Comparison of ENCODE assay signal across 23 cellular contexts in genomic region chr2:176149484-176150337, GRCh38. TPM values are rescaled to one million over a fixed set of nuclear protein-coding genes. Genes with fewer than 3 reads are reported as not detected.
A peak's percentile ranks its signal among the peaks of the same experiment; 100 is the strongest.
DNase-seq lines count a peak whose midpoint lies in the region; ATAC-seq, FAIRE-seq and TF ChIP-seq lines count a peak whose summit lies in the region.
"Had no signal": no experiment of that assay in that cellular context is flagged by ENCODE, and none has a peak within 500 bp of the region (broad histone marks: within the 10 kb centered on the region; RNA-seq: fewer than 3 reads in every experiment).

No MANE protein-coding gene starts in this region.

- no peaks in the 10 kb centered on the region for H3K9me1 ChIP-seq in K562 (ENCODE audit: control insufficient read depth, insufficient read depth, low read length)

- peak; percentile 51 for DNase-seq in GM23338 (ENCODE audit: low spot score)
- DNase-seq in K562 (ENCODE audit: extremely low read depth in 1 of 4, low spot score in 3 of 4), result no peak
- no peak for DNase-seq in kidney epithelial cell (ENCODE audit: low read depth)
- DNase-seq in neural progenitor cell (ENCODE audit: low spot score), result no peak
- no peak for DNase-seq in amygdala (lab: John Stamatoyannopoulos, UW)
- no peak for DNase-seq in T-helper 2 cell
- DNase-seq in heart left ventricle, result no peak
- DNase-seq in glomerular visceral epithelial cell (ENCODE audit: extremely low spot score), result no peak
- DNase-seq: CD8-positive, alpha-beta memory T cell; DMS79 treated with DMSO at 0.1 percent for 48 hours; GOT3; NCI-H1417 treated with DMSO at 0.1 percent for 48 hours; NCI-H1930; NCI-H2171; NCI-H446; NCI-H69; OCI-M1 had no signal

- TF ChIP-seq EP300 in K562 (IDR thresholded peaks at IDR 0.05; ENCODE audit: low read length), result no peak

- POLR2A ChIA-PET in K562 (lab: Yijun Ruan, JAX), result interaction anchor here (1.1 to 1.3 kb wide), 2 partner anchors 12 to 25 kb away, joined by 3 read pairs; no protein-coding TSS in a partner anchor

- CTCF ChIA-PET in K562 (lab: Yijun Ruan, JAX; ENCODE audit: low intra/inter-chr PET ratio), result no interaction called here

- H3K4me3 Mint-ChIP-seq in GM23338 (no peak overlapping the region), neural progenitor cell (peak overlapping the region; percentile 10)

- H3K36me3 Mint-ChIP-seq in GM23338 (ENCODE audit: low read depth) (no peaks in the 10 kb centered on the region), neural progenitor cell (no peaks in the 10 kb centered on the region)

- 0 out of 3 replicates have a peak, but pooled peaks cover 2% of the 10 kb centered on the region for H3K9me3 Mint-ChIP-seq in GM23338
- peaks cover 5% of the 10 kb centered on the region for H3K9me3 Mint-ChIP-seq in neural progenitor cell

- H3K4me3 ChIP-seq in GM23338, result 0 out of 2 replicates have a peak overlapping the region, but pooled peaks have one; percentile 17
- no peak overlapping the region for H3K4me3 ChIP-seq in K562
- peak overlapping the region; percentile 33 for H3K4me3 ChIP-seq in kidney epithelial cell (ENCODE audit: low read depth, low read length)
- H3K4me3 ChIP-seq in neural progenitor cell, result no peak overlapping the region
- H3K4me3 ChIP-seq in heart left ventricle, result no peak overlapping the region
- H3K4me3 ChIP-seq: BLaER1 had no signal

- H2AFZ ChIP-seq in GM23338, result no peak overlapping the region
- H2AFZ ChIP-seq in K562 (ENCODE audit: low read depth, low read length), result no peak overlapping the region
- no peak overlapping the region for H2AFZ ChIP-seq in neural progenitor cell (replicated peaks)

- no peak overlapping the region for H3K27ac Mint-ChIP-seq in GM23338
- no peak overlapping the region for H3K27ac Mint-ChIP-seq in neural progenitor cell

- H3K27me3 Mint-ChIP-seq in GM23338 (ENCODE audit: insufficient read depth, low read depth, poor library complexity) (peaks cover 99% of the 10 kb centered on the region), neural progenitor cell (ENCODE audit: insufficient read depth, low read depth) (peaks cover 98% of the 10 kb centered on the region)

- peaks cover 15% of the 10 kb centered on the region for H3K4me1 Mint-ChIP-seq in GM23338
- no peaks in the 10 kb centered on the region for H3K4me1 Mint-ChIP-seq in neural progenitor cell

- H4K20me1 ChIP-seq in GM23338 (replicated peaks; ENCODE audit: insufficient read depth), result peaks cover 54% of the 10 kb centered on the region
- no peaks in the 10 kb centered on the region; the same call in 1 of the 2 replicates for H4K20me1 ChIP-seq in K562 (replicated peaks; ENCODE audit: control insufficient read depth, insufficient read depth, low read length)
- H4K20me1 ChIP-seq in neural progenitor cell (ENCODE audit: low read depth), result peaks cover 83% of the 10 kb centered on the region
- H4K20me1 ChIP-seq: BLaER1 had no signal

- no peak overlapping the region for H3K9ac ChIP-seq in K562 (ENCODE audit: insufficient read depth in 1 of 2, low read depth in 2 of 2, low read length in 2 of 2)
- H3K9ac ChIP-seq in neural progenitor cell, result no peak overlapping the region
- H3K9ac ChIP-seq: BLaER1 had no signal

- no peaks in the 10 kb centered on the region for H3K9me2 ChIP-seq in GM23338 (ENCODE audit: insufficient read depth)

- H3K9me3 ChIP-seq in K562 (replicated peaks; ENCODE audit: control insufficient read depth, insufficient read depth, low read depth, low read length) (no peaks in the 10 kb centered on the region), neural progenitor cell (ENCODE audit: low read depth) (no peaks in the 10 kb centered on the region), heart left ventricle (no peaks in the 10 kb centered on the region)

- TF ChIP-seq CTCF in GM23338 (conservative IDR thresholded peaks at IDR 0.05; ENCODE audit: low read depth in 2 of 2), result no peak
- no peak for TF ChIP-seq CTCF in K562 (IDR thresholded peaks at IDR 0.05 in 2 of 3, conservative IDR thresholded peaks at IDR 0.05 in 1 of 3; ENCODE audit: insufficient read depth in 2 of 3, low read depth in 1 of 3, low read length in 3 of 3)
- TF ChIP-seq CTCF in kidney epithelial cell (IDR thresholded peaks at IDR 0.05; ENCODE audit: insufficient read depth, low read length, poor library complexity, severe bottlenecking), result no peak
- no peak for TF ChIP-seq CTCF in neural progenitor cell (IDR thresholded peaks at IDR 0.05)
- TF ChIP-seq CTCF in heart left ventricle (IDR thresholded peaks at IDR 0.05), result no peak

- peaks cover 100% of the 10 kb centered on the region for H3K27me3 ChIP-seq in GM23338 (ENCODE audit: insufficient read depth)
- peaks cover 63 to 75% of the 10 kb centered on the region in 2 experiments for H3K27me3 ChIP-seq in K562 (ENCODE audit: control insufficient read depth in 2 of 2, insufficient read depth in 2 of 2, low read length in 2 of 2)
- no peaks in the 10 kb centered on the region for H3K27me3 ChIP-seq in kidney epithelial cell (ENCODE audit: control insufficient read depth, insufficient read depth, low read length)
- peaks cover 100% of the 10 kb centered on the region for H3K27me3 ChIP-seq in neural progenitor cell
- H3K27me3 ChIP-seq in heart left ventricle, result peaks cover 59 to 100% (median 93%) of the 10 kb centered on the region in 9 donors

- H3K36me3 ChIP-seq in GM23338 (ENCODE audit: insufficient read depth) (no peaks in the 10 kb centered on the region), K562 (ENCODE audit: control insufficient read depth, insufficient read depth, low read length) (no peaks in the 10 kb centered on the region), kidney epithelial cell (ENCODE audit: control insufficient read depth, insufficient read depth, low read length) (peaks cover 3% of the 10 kb centered on the region), neural progenitor cell (no peaks in the 10 kb centered on the region), heart left ventricle (no peaks in the 10 kb centered on the region)
- H3K36me3 ChIP-seq: BLaER1 had no signal

- TF ChIP-seq RAD21 in K562 (CRISPR knock-in tag; conservative IDR thresholded peaks at IDR 0.05 in 1 of 2, IDR thresholded peaks at IDR 0.05 in 1 of 2), result no peak

- peaks cover 24% of the 10 kb centered on the region for H3K4me1 ChIP-seq in GM23338 (ENCODE audit: insufficient read depth)
- H3K4me1 ChIP-seq in K562 (replicated peaks in 1 of 2; ENCODE audit: control insufficient read depth in 2 of 2, insufficient read depth in 2 of 2, low read length in 2 of 2), result peaks cover 0 to 10% of the 10 kb centered on the region in 2 experiments; a peak in 1 of 5 replicates
- H3K4me1 ChIP-seq in neural progenitor cell, result no peaks in the 10 kb centered on the region
- peaks cover 0 to 12% (median 0%) of the 10 kb centered on the region in 12 donors for H3K4me1 ChIP-seq in heart left ventricle
- H3K4me1 ChIP-seq: BLaER1 had no signal

- BruUV-seq in K562 (replicated peaks; lab: Mats Ljungman, UMichigan), result no TSS peak

- H3F3A ChIP-seq in GM23338 (replicated peaks; ENCODE audit: low read depth) (peaks cover 27% of the 10 kb centered on the region), neural progenitor cell (ENCODE audit: low read depth) (no peaks in the 10 kb centered on the region)

- H3K79me2 ChIP-seq in GM23338 (replicated peaks; ENCODE audit: insufficient read depth) (no peaks in the 10 kb centered on the region), K562 (ENCODE audit: control insufficient read depth, insufficient read depth, low read length) (no peaks in the 10 kb centered on the region), neural progenitor cell (ENCODE audit: low read depth) (no peaks in the 10 kb centered on the region)

- in situ Hi-C loops in K562 (cut with MboI), result loop anchor here (25.0 kb wide), 2 partner anchors 663 to 1613 kb away; no protein-coding TSS in a partner anchor

- ATAC-seq in GM23338 (peak; percentile 9; the same call in 2 of the 3 replicates), K562 (no peak; the same call in 2 of the 3 replicates), heart left ventricle (no peak)

- TF ChIP-seq POLR2A in K562 (conservative IDR thresholded peaks at IDR 0.05) (no peak), heart left ventricle (IDR thresholded peaks at IDR 0.05) (no peak)

- H3K4me2 ChIP-seq in GM23338 (no peak overlapping the region), K562 (ENCODE audit: insufficient read depth, low read length) (no peak overlapping the region), neural progenitor cell (no peak overlapping the region)
- H3K4me2 ChIP-seq: BLaER1 had no signal

- intact Hi-C loops in K562 (cut with micrococcal nuclease) (loop anchor here (10.0 kb wide), 2 partner anchors 225 to 1605 kb away; no protein-coding TSS in a partner anchor), heart left ventricle (cut with DNase I) (loop anchor here in 1 of 10 donors (10.0 kb wide), 1 partner anchor 115 kb away; the partner anchor contains the start of gene MTX2)

- no peak overlapping the region for H3K27ac ChIP-seq in GM23338 (ENCODE audit: low read depth)
- no peak overlapping the region for H3K27ac ChIP-seq in K562 (ENCODE audit: extremely low read depth, low read depth, low read length)
- no peak overlapping the region for H3K27ac ChIP-seq in neural progenitor cell
- no peak overlapping the region for H3K27ac ChIP-seq in heart left ventricle
- H3K27ac ChIP-seq: BLaER1 had no signal

- no peak for FAIRE-seq in K562 (lab: Jason Lieb, UNC)
- FAIRE-seq: A204.1, G401.6, GM18507 had no signal

- WGBS in K562 (ENCODE audit: insufficient coverage, low coverage, missing lambda C conversion rate), result under 1% methylated on average over 33 of the region's 34 CpGs
- WGBS in heart left ventricle, 4 donors, result 13 to 41% (median 31%) methylated on average over 34 of the region's 34 CpGs

RNA-seq across cellular contexts. Expression of gene HOXD4, which starts 1.6 kb away (rescaled TPM):
- total RNA-seq in GM23338 (2014; rRNA removed; shearing (Covaris generic)), result not detected in 2 replicates
- polyA plus RNA-seq in GM23338 (2016; fragmentation: Nextera tagmentation; extraction: Ambion mirVana) (not detected in 2 replicates), K562 (2011; rRNA removed) (not detected in 2 replicates), K562 (2014; fragmentation: Illumina TruSeq; extraction: Trizol) (not detected in 2 replicates), K562 (2014; fragmentation: Nextera tagmentation; extraction: Ambion mirVana) (not detected), K562 (2014; rRNA removed) (not detected in 2 replicates), heart left ventricle (under 1 TPM; 0.10 to 0.19 TPM)
- total RNA-seq in K562 (2011; cell fraction: chromatin; rRNA removed; ENCODE audit: low replicate concordance), result not detected in 2 replicates
- total RNA-seq in K562 (2011; cell fraction: nucleolus; rRNA removed), result not detected in 2 replicates
- not detected in 2 replicates for total RNA-seq in K562 (2011; cell fraction: nucleoplasm; rRNA removed)
- total RNA-seq in K562 (2014; rRNA removed) (not detected in 2 replicates), K562 (2014; rRNA removed; fragmentation: Illumina TruSeq; extraction: Trizol) (not detected in 2 replicates), K562 (2015; rRNA removed; fragmentation: Illumina TruSeq; extraction: Trizol) (not detected in 2 replicates), K562 (2021) (not detected in 2 replicates), kidney epithelial cell (5.4 and 13.8 TPM in 2 replicates), neural progenitor cell (ENCODE audit: low replicate concordance) (not detected in 2 replicates), heart left ventricle (under 1 TPM in 7 of 9 donors, not detected in 2; 0.17 to 0.96 (median 0.42) TPM)
- polyA plus RNA-seq in K562 (2011; cell fraction: cytosol; rRNA removed), result 0.04 TPM in 1 of 2 replicates, not detected in the other
- polyA plus RNA-seq in K562 (2011; cell fraction: nucleus; rRNA removed), result not detected in 2 replicates
- polyA plus RNA-seq in K562 (2012), result 0.11 TPM in 1 of 2 replicates, not detected in the other
- polyA minus RNA-seq in K562 (2011; rRNA and poly(A)+ RNA removed), result not detected in 2 replicates
- not detected in 2 replicates for polyA minus RNA-seq in K562 (2011; cell fraction: cytosol; rRNA and poly(A)+ RNA removed)
- polyA minus RNA-seq in K562 (2011; cell fraction: nucleus; rRNA and poly(A)+ RNA removed), result not detected in 2 replicates
- total RNA-seq: CD8-positive, alpha-beta memory T cell; HT-29 had no signal
- polyA plus RNA-seq: CD8-positive, alpha-beta memory T cell had no signal

RNA-seq across cellular contexts. Expression of gene HOXD3, which starts 7.4 kb away (rescaled TPM):
- total RNA-seq in GM23338 (2014; rRNA removed; shearing (Covaris generic)), result not detected in 2 replicates
- not detected in 2 replicates for polyA plus RNA-seq in GM23338 (2016; fragmentation: Nextera tagmentation; extraction: Ambion mirVana)
- not detected in 2 replicates for total RNA-seq in K562 (2011; cell fraction: chromatin; rRNA removed; ENCODE audit: low replicate concordance)
- total RNA-seq in K562 (2011; cell fraction: nucleolus; rRNA removed), result not detected in 2 replicates
- total RNA-seq in K562 (2011; cell fraction: nucleoplasm; rRNA removed), result not detected in 2 replicates
- not detected in 2 replicates for total RNA-seq in K562 (2014; rRNA removed)
- not detected in 2 replicates for total RNA-seq in K562 (2014; rRNA removed; fragmentation: Illumina TruSeq; extraction: Trizol)
- total RNA-seq in K562 (2015; rRNA removed; fragmentation: Illumina TruSeq; extraction: Trizol), result not detected in 2 replicates
- total RNA-seq in K562 (2021), result not detected in 2 replicates
- not detected in 2 replicates for polyA plus RNA-seq in K562 (2011; rRNA removed)
- not detected in 2 replicates for polyA plus RNA-seq in K562 (2011; cell fraction: cytosol; rRNA removed)
- polyA plus RNA-seq in K562 (2011; cell fraction: nucleus; rRNA removed), result not detected in 2 replicates
- polyA plus RNA-seq in K562 (2012), result not detected in 2 replicates
- not detected in 2 replicates for polyA plus RNA-seq in K562 (2014; fragmentation: Illumina TruSeq; extraction: Trizol)
- polyA plus RNA-seq in K562 (2014; fragmentation: Nextera tagmentation; extraction: Ambion mirVana), result not detected
- not detected in 2 replicates for polyA plus RNA-seq in K562 (2014; rRNA removed)
- not detected in 2 replicates for polyA minus RNA-seq in K562 (2011; rRNA and poly(A)+ RNA removed)
- not detected in 2 replicates for polyA minus RNA-seq in K562 (2011; cell fraction: cytosol; rRNA and poly(A)+ RNA removed)
- polyA minus RNA-seq in K562 (2011; cell fraction: nucleus; rRNA and poly(A)+ RNA removed), result not detected in 2 replicates
- total RNA-seq in kidney epithelial cell, result 5.4 and 9.2 TPM in 2 replicates
- not detected in 2 replicates for total RNA-seq in neural progenitor cell (ENCODE audit: low replicate concordance)
- total RNA-seq in heart left ventricle, result 1 to 10 TPM in 2 of 9 donors, under 1 TPM in 7; 0.35 to 1.4 (median 0.56) TPM
- polyA plus RNA-seq in heart left ventricle, result under 1 TPM; 0.04 to 0.30 TPM
- total RNA-seq: CD8-positive, alpha-beta memory T cell; HT-29 had no signal
- polyA plus RNA-seq: CD8-positive, alpha-beta memory T cell had no signal

RNA-seq across cellular contexts. Expression of gene HOXD8, which starts 20.2 kb away (rescaled TPM):
- not detected in 2 replicates for total RNA-seq in GM23338 (2014; rRNA removed; shearing (Covaris generic))
- not detected in 2 replicates for polyA plus RNA-seq in GM23338 (2016; fragmentation: Nextera tagmentation; extraction: Ambion mirVana)
- not detected in 2 replicates for total RNA-seq in K562 (2011; cell fraction: chromatin; rRNA removed; ENCODE audit: low replicate concordance)
- not detected in 2 replicates for total RNA-seq in K562 (2011; cell fraction: nucleolus; rRNA removed)
- total RNA-seq in K562 (2011; cell fraction: nucleoplasm; rRNA removed), result not detected in 2 replicates
- not detected in 2 replicates for total RNA-seq in K562 (2014; rRNA removed)
- total RNA-seq in K562 (2014; rRNA removed; fragmentation: Illumina TruSeq; extraction: Trizol), result 0.15 TPM in 1 of 2 replicates, not detected in the other
- not detected in 2 replicates for total RNA-seq in K562 (2015; rRNA removed; fragmentation: Illumina TruSeq; extraction: Trizol)
- not detected in 2 replicates for total RNA-seq in K562 (2021)
- polyA plus RNA-seq in K562 (2011; rRNA removed), result not detected in 2 replicates
- not detected in 2 replicates for polyA plus RNA-seq in K562 (2011; cell fraction: cytosol; rRNA removed)
- not detected in 2 replicates for polyA plus RNA-seq in K562 (2011; cell fraction: nucleus; rRNA removed)
- 0.57 TPM in 1 of 2 replicates, not detected in the other for polyA plus RNA-seq in K562 (2012)
- polyA plus RNA-seq in K562 (2014; fragmentation: Illumina TruSeq; extraction: Trizol), result not detected in 2 replicates
- under 1 TPM in 1 of 2 experiments, not detected in 1; 0.04 TPM for polyA plus RNA-seq in K562 (2014; fragmentation: Nextera tagmentation; extraction: Ambion mirVana)
- polyA plus RNA-seq in K562 (2014; rRNA removed), result 0.30 TPM in 1 of 2 replicates, not detected in the other
- not detected in 2 replicates for polyA minus RNA-seq in K562 (2011; rRNA and poly(A)+ RNA removed)
- polyA minus RNA-seq in K562 (2011; cell fraction: cytosol; rRNA and poly(A)+ RNA removed), result not detected in 2 replicates
- 0.22 TPM in 1 of 2 replicates, not detected in the other for polyA minus RNA-seq in K562 (2011; cell fraction: nucleus; rRNA and poly(A)+ RNA removed)
- 18.1 and 22.5 TPM in 2 replicates for total RNA-seq in kidney epithelial cell
- total RNA-seq in neural progenitor cell (ENCODE audit: low replicate concordance), result not detected in 2 replicates
- total RNA-seq in heart left ventricle, result 1 to 10 TPM in 3 of 9 donors, under 1 TPM in 6; 0.37 to 1.8 (median 0.59) TPM
- under 1 TPM; 0.21 to 0.42 TPM for polyA plus RNA-seq in heart left ventricle
- total RNA-seq: CD8-positive, alpha-beta memory T cell; HT-29 had no signal
- polyA plus RNA-seq: CD8-positive, alpha-beta memory T cell had no signal

RNA-seq across cellular contexts. Expression of gene HOXD9, which starts 27.2 kb away (rescaled TPM):
- total RNA-seq in GM23338 (2014; rRNA removed; shearing (Covaris generic)), result not detected in 2 replicates
- polyA plus RNA-seq in GM23338 (2016; fragmentation: Nextera tagmentation; extraction: Ambion mirVana) (not detected in 2 replicates), K562 (2011; rRNA removed) (not detected in 2 replicates), K562 (2014; fragmentation: Illumina TruSeq; extraction: Trizol) (not detected in 2 replicates), K562 (2014; fragmentation: Nextera tagmentation; extraction: Ambion mirVana) (not detected), K562 (2014; rRNA removed) (not detected in 2 replicates), heart left ventricle (under 1 TPM in 1 of 2 donors, not detected in 1; 0.23 TPM)
- not detected in 2 replicates for total RNA-seq in K562 (2011; cell fraction: chromatin; rRNA removed; ENCODE audit: low replicate concordance)
- not detected in 2 replicates for total RNA-seq in K562 (2011; cell fraction: nucleolus; rRNA removed)
- total RNA-seq in K562 (2011; cell fraction: nucleoplasm; rRNA removed), result not detected in 2 replicates
- total RNA-seq in K562 (2014; rRNA removed) (not detected in 2 replicates), K562 (2014; rRNA removed; fragmentation: Illumina TruSeq; extraction: Trizol) (not detected in 2 replicates), K562 (2015; rRNA removed; fragmentation: Illumina TruSeq; extraction: Trizol) (not detected in 2 replicates), K562 (2021) (not detected in 2 replicates), kidney epithelial cell (11.6 and 12.2 TPM in 2 replicates), neural progenitor cell (ENCODE audit: low replicate concordance) (not detected in 2 replicates), heart left ventricle (under 1 TPM in 2 of 9 donors, not detected in 7; 0.40 to 0.43 TPM)
- not detected in 2 replicates for polyA plus RNA-seq in K562 (2011; cell fraction: cytosol; rRNA removed)
- polyA plus RNA-seq in K562 (2011; cell fraction: nucleus; rRNA removed), result not detected in 2 replicates
- not detected in 2 replicates for polyA plus RNA-seq in K562 (2012)
- not detected in 2 replicates for polyA minus RNA-seq in K562 (2011; rRNA and poly(A)+ RNA removed)
- not detected in 2 replicates for polyA minus RNA-seq in K562 (2011; cell fraction: cytosol; rRNA and poly(A)+ RNA removed)
- not detected in 2 replicates for polyA minus RNA-seq in K562 (2011; cell fraction: nucleus; rRNA and poly(A)+ RNA removed)
- total RNA-seq: CD8-positive, alpha-beta memory T cell; HT-29 had no signal
- polyA plus RNA-seq: CD8-positive, alpha-beta memory T cell had no signal

RNA-seq across cellular contexts. Expression of gene HOXD10, which starts 33.1 kb away (rescaled TPM):
- not detected in 2 replicates for total RNA-seq in GM23338 (2014; rRNA removed; shearing (Covaris generic))
- polyA plus RNA-seq in GM23338 (2016; fragmentation: Nextera tagmentation; extraction: Ambion mirVana), result not detected in 2 replicates
- total RNA-seq in K562 (2011; cell fraction: chromatin; rRNA removed; ENCODE audit: low replicate concordance), result not detected in 2 replicates
- not detected in 2 replicates for total RNA-seq in K562 (2011; cell fraction: nucleolus; rRNA removed)
- total RNA-seq in K562 (2011; cell fraction: nucleoplasm; rRNA removed), result not detected in 2 replicates
- total RNA-seq in K562 (2014; rRNA removed), result not detected in 2 replicates
- not detected in 2 replicates for total RNA-seq in K562 (2014; rRNA removed; fragmentation: Illumina TruSeq; extraction: Trizol)
- total RNA-seq in K562 (2015; rRNA removed; fragmentation: Illumina TruSeq; extraction: Trizol), result not detected in 2 replicates
- not detected in 2 replicates for total RNA-seq in K562 (2021)
- not detected in 2 replicates for polyA plus RNA-seq in K562 (2011; rRNA removed)
- not detected in 2 replicates for polyA plus RNA-seq in K562 (2011; cell fraction: cytosol; rRNA removed)
- polyA plus RNA-seq in K562 (2011; cell fraction: nucleus; rRNA removed), result not detected in 2 replicates
- not detected in 2 replicates for polyA plus RNA-seq in K562 (2012)
- not detected in 2 replicates for polyA plus RNA-seq in K562 (2014; fragmentation: Illumina TruSeq; extraction: Trizol)
- polyA plus RNA-seq in K562 (2014; fragmentation: Nextera tagmentation; extraction: Ambion mirVana), result not detected
- not detected in 2 replicates for polyA plus RNA-seq in K562 (2014; rRNA removed)
- not detected in 2 replicates for polyA minus RNA-seq in K562 (2011; rRNA and poly(A)+ RNA removed)
- not detected in 2 replicates for polyA minus RNA-seq in K562 (2011; cell fraction: cytosol; rRNA and poly(A)+ RNA removed)
- polyA minus RNA-seq in K562 (2011; cell fraction: nucleus; rRNA and poly(A)+ RNA removed), result not detected in 2 replicates
- total RNA-seq in kidney epithelial cell, result 5.1 and 5.6 TPM in 2 replicates
- total RNA-seq in neural progenitor cell (ENCODE audit: low replicate concordance), result not detected in 2 replicates
- under 1 TPM in 1 of 9 donors, not detected in 8; 0.43 TPM for total RNA-seq in heart left ventricle
- polyA plus RNA-seq in heart left ventricle, result under 1 TPM in 1 of 2 donors, not detected in 1; 0.03 TPM
- total RNA-seq: CD8-positive, alpha-beta memory T cell; HT-29; RPMI7951 had no signal
- polyA plus RNA-seq: CD8-positive, alpha-beta memory T cell had no signal

Comparison
In these comparisons a context has a peak if more than half of its experiments do, and no peak if none do; other contexts are left out.
1. H3K4me3 ChIP-seq: peak in GM23338 (single experiment) and kidney epithelial cell (single experiment); none in K562 (single experiment), neural progenitor cell (single experiment) and heart left ventricle (0 of 12).